Comparison of ENCODE assay signal across 1 cellular context in genomic region chr20:16527438-16527837, GRCh38.
TF ChIP-seq lines count a peak whose summit lies in the region.

No MANE protein-coding gene starts in this region.

TF ChIP-seq in IMR-90, 13 proteins besides CTCF, POLR2A, EP300 and RAD21:
- TF ChIP-seq SMC3 (IDR thresholded peaks at IDR 0.05; ENCODE audit: low read depth, low read length) (no peak), RFX5 (IDR thresholded peaks at IDR 0.05; ENCODE audit: low read depth, low read length) (no peak), MXI1 (IDR thresholded peaks at IDR 0.05; ENCODE audit: borderline replicate concordance, low read depth, low read length) (no peak), ELK1 (IDR thresholded peaks at IDR 0.05; ENCODE audit: borderline replicate concordance, low read depth, low read length) (no peak), BHLHE40 (IDR thresholded peaks at IDR 0.05; ENCODE audit: low read depth, low read length) (no peak), CEBPB (IDR thresholded peaks at IDR 0.05; ENCODE audit: low read depth, low read length) (no peak), RCOR1 (IDR thresholded peaks at IDR 0.05; ENCODE audit: insufficient replicate concordance, low read length) (no peak), MAFK (IDR thresholded peaks at IDR 0.05; ENCODE audit: low read depth, low read length) (no peak), NFE2L2 (IDR thresholded peaks at IDR 0.05; ENCODE audit: low read depth, low read length) (no peak), FOS (IDR thresholded peaks at IDR 0.05; ENCODE audit: low read depth, low read length) (no peak), MAZ (IDR thresholded peaks at IDR 0.05; ENCODE audit: borderline replicate concordance, low read depth, low read length) (no peak), CHD1 (IDR thresholded peaks at IDR 0.05; ENCODE audit: low read depth, low read length) (no peak), USF2 (IDR thresholded peaks at IDR 0.05; ENCODE audit: low read depth, low read length) (no peak)
